7 cellular contexts compared by ENCODE assay signal in genomic region chr7:39668280-39668679, GRCh38. TPM values are rescaled to one million over a fixed set of nuclear protein-coding genes. Genes with fewer than 3 reads are reported as not detected.
DNase-seq lines count a peak whose midpoint lies in the region; ATAC-seq and TF ChIP-seq lines count a peak whose summit lies in the region.
"Not testable (repeated sequence)": the region's sequence is repeated elsewhere in the genome, so short reads cannot be mapped to it uniquely, and the experiment has no call there.

No MANE protein-coding gene starts in this region.

- CTCF ChIA-PET in HEK293T (lab: Yijun Ruan, JAX): interaction anchor here (2.7 kb wide), 1 partner anchor 88 kb away, joined by 7 read pairs; no protein-coding TSS in a partner anchor

- H3K9me3 Mint-ChIP-seq in mesothelial cell of epicardium: peaks cover 15% of the 10 kb centered on the region

- not testable (repeated sequence) for H3K36me3 ChIP-seq in endocrine pancreas (ENCODE audit: control insufficient read depth, insufficient read depth, low read length); transverse colon

- peak overlapping the region in 2 of 4 donors; percentile 4 to 36 for H3K27ac ChIP-seq in transverse colon

- not testable (repeated sequence) for H3K4me3 Mint-ChIP-seq in T-helper 17 cell, mesothelial cell of epicardium

- H3K4me1 ChIP-seq in endocrine pancreas (ENCODE audit: control insufficient read depth, insufficient read depth, low read length): not testable (repeated sequence)
- peaks cover 0 to 32% (median 15%) of the 10 kb centered on the region in 4 donors for H3K4me1 ChIP-seq in transverse colon

- POLR2A ChIA-PET in HEK293T (lab: Yijun Ruan, JAX): not testable (repeated sequence)

- not testable (repeated sequence) for TF ChIP-seq EP300 in transverse colon (IDR thresholded peaks at IDR 0.05; ENCODE audit: low read depth)

- H3K9ac ChIP-seq in endocrine pancreas (ENCODE audit: control insufficient read depth, insufficient read depth, low read length): not testable (repeated sequence)

- not testable (repeated sequence) for H3K9me3 ChIP-seq in T-helper 17 cell (ENCODE audit: control insufficient read depth, low read length, poor library complexity, severe bottlenecking); endocrine pancreas (ENCODE audit: control insufficient read depth, low read length); transverse colon

- H3K36me3 Mint-ChIP-seq in T-helper 17 cell (ENCODE audit: low read depth): not testable (repeated sequence)
- H3K36me3 Mint-ChIP-seq in mesothelial cell of epicardium: peaks cover 16% of the 10 kb centered on the region

- intact Hi-C loops in transverse colon (cut with DNase I; ENCODE audit: low total_unique reads): not testable (repeated sequence)

- H3K27me3 ChIP-seq in endocrine pancreas (ENCODE audit: control insufficient read depth, insufficient read depth, low read length); transverse colon: not testable (repeated sequence)

- WGBS in transverse colon (ENCODE audit: low coverage in 1 of 2), 2 donors: 70 to 78% methylated on average over 4 of the region's 4 CpGs

- TF ChIP-seq CTCF in mesothelial cell of epicardium (IDR thresholded peaks at IDR 0.05; ENCODE audit: unreplicated experiment); transverse colon (IDR thresholded peaks at IDR 0.05): not testable (repeated sequence)

- in situ Hi-C loops in transverse colon (cut with MboI; ENCODE audit: low pct_ligation_motif_present in 1 of 4, low pct_unique_long_range_greater_than_20kb in 1 of 4, low sequenced_read_pairs in 3 of 4): not testable (repeated sequence)

- H3K4me1 Mint-ChIP-seq in T-helper 17 cell (peaks cover 25% of the 10 kb centered on the region), mesothelial cell of epicardium (peaks cover 26% of the 10 kb centered on the region)

- peak overlapping the region; percentile 14 for H3K27ac Mint-ChIP-seq in T-helper 17 cell
- H3K27ac Mint-ChIP-seq in mesothelial cell of epicardium: peak overlapping the region; percentile 30

- not testable (repeated sequence) for ATAC-seq in T-helper 17 cell

- DNase-seq in A172 (ENCODE audit: low spot score) (peak; percentile 57), EH (ENCODE audit: low read depth) (peak; percentile 19), HEK293T (ENCODE audit: extremely low spot score) (peak; percentile 10), transverse colon (peak; percentile 40)
- DNase-seq in T-helper 17 cell; mesothelial cell of epicardium (ENCODE audit: low spot score in 2 of 2, unreplicated experiment in 2 of 2): not testable (repeated sequence)

- H3K4me3 ChIP-seq in endocrine pancreas (ENCODE audit: control insufficient read depth, insufficient read depth, low read length): peak overlapping the region; percentile 35
- not testable (repeated sequence) for H3K4me3 ChIP-seq in transverse colon

- not testable (repeated sequence) for TF ChIP-seq POLR2A in transverse colon (IDR thresholded peaks at IDR 0.05)

- H3K27me3 Mint-ChIP-seq in T-helper 17 cell; mesothelial cell of epicardium (ENCODE audit: low read depth): not testable (repeated sequence)

TF ChIP-seq in HEK293T, 16 proteins besides CTCF, POLR2A, EP300 and RAD21:
- peak; percentile 94 for TF ChIP-seq PKNOX1 (IDR thresholded peaks at IDR 0.05)
- TF ChIP-seq CTBP1 (IDR thresholded peaks at IDR 0.05; ENCODE audit: borderline replicate concordance): peak; percentile 92

RNA-seq across cellular contexts. Expression of gene RALA, which starts 44.9 kb away (rescaled TPM):
- 30.2 and 32.4 TPM in 2 replicates for total RNA-seq in A172 (2014; rRNA removed; shearing (Covaris generic))
- total RNA-seq in T-helper 17 cell (10 to 100 TPM; 22.4 to 27.1 TPM), mesothelial cell of epicardium (28.4 to 29.9 TPM (median 28.6 TPM) in 3 replicates), transverse colon (10 to 100 TPM in 2 of 4 donors, 1 to 10 TPM in 2; 5.4 to 29.8 (median 17.9) TPM)
